Comparison of ENCODE assay signal across 25 cellular contexts in the genomic region with DNA sequence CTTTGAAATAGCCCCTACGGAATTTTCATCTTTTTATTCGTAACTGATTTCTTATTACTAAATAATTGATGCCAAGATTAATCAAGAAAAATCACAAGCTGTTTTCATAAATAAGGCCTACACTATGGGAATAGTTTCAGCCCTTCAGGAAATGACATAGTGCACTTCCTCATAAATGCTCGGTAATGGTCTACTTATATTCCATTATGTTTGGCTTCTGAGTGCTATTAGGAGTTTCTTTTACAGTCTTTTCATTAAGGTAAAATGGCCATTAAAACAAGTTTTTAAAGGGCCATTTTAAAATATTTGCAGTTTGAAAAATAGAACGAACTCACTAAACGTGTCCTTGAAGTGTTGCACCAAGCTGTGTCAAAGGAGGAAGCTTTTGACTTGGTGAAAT.
"Had no signal": no experiment of that assay in that cellular context is flagged by ENCODE, and none has a peak within 500 bp of the region (broad histone marks: within the 10 kb centered on the region; RNA-seq: fewer than 3 reads in every experiment).

No MANE protein-coding gene starts in this region.

- ATAC-seq: stimulated activated effector memory CD8-positive, alpha-beta T cell treated with anti-CD3 and anti-CD28 coated beads, Interleukin-12 subunit alpha, Interleukin-12 subunit beta, amount 100 ng/mL, for 72 hours; stimulated activated memory B cell treated with anti-CD40 and anti-IgM and Interleukin-4, amounts not matched to agents 10 μg/mL and 1 μg/mL and 100 μg/mL, for 72 hours; stimulated activated naive B cell treated with anti-CD40 and anti-IgM and Interleukin-4, amounts not matched to agents 10 μg/mL and 1 μg/mL and 100 μg/mL, for 72 hours; stimulated activated naive CD8-positive, alpha-beta T cell treated with anti-CD3 and anti-CD28 coated beads, Interleukin-15, amount 100 ng/mL, for 72 hours; stimulated activated naive CD8-positive, alpha-beta T cell treated with anti-CD3 and anti-CD28 coated beads, Interleukin-15, Interleukin-2, amounts not matched to agents 100 U/mL and 50 U/mL, for 24 hours; upper lobe of right lung had no signal

- H3K27ac ChIP-seq: stomach, suprapubic skin, testis, thoracic aorta, thyroid gland, tibial artery, tibial nerve, transverse colon, upper lobe of left lung, upper lobe of right lung, uterus, vagina had no signal

- H3K4me1 ChIP-seq: stomach, suprapubic skin, testis, tibial artery, tibial nerve, transverse colon, upper lobe of left lung, upper lobe of right lung, uterus, vagina had no signal

- H3K27me3 ChIP-seq: stomach, suprapubic skin, testis, thyroid gland, tibial artery, tibial nerve, transverse colon, upper lobe of left lung, upper lobe of right lung, uterus, vagina had no signal

- DNase-seq: stimulated activated CD4-positive, alpha-beta T cell treated with anti-CD3 and anti-CD28 coated beads, Interleukin-2, amount 100 ng/mL, for 48 hours; stimulated activated CD4-positive, alpha-beta T cell treated with anti-CD3 and anti-CD28 coated beads, Interleukin-4, amount 100 ng/mL, for 1 hour; stimulated activated CD4-positive, alpha-beta T cell treated with anti-CD3 and anti-CD28 coated beads, Interleukin-4, amount 100 ng/mL, for 24 hours; stimulated activated CD4-positive, alpha-beta T cell treated with anti-CD3 and anti-CD28 coated beads, Interleukin-4, amount 100 ng/mL, for 4 hours; stimulated activated CD8-positive, alpha-beta memory T cell treated with anti-CD3 and anti-CD28 coated beads, Interleukin-4, amount 100 ng/mL, for 48 hours; stimulated activated naive B cell treated with anti-CD40 and anti-IgM and Interleukin-4, amounts not matched to agents 10 μg/mL and 1 μg/mL and 100 μg/mL, for 72 hours; stimulated activated naive CD4-positive, alpha-beta T cell; stimulated activated naive CD4-positive, alpha-beta T cell treated with Interleukin-2 at 50 U/mL for 16 hours; stimulated activated naive CD8-positive, alpha-beta T cell treated with anti-CD3 and anti-CD28 coated beads, Interleukin-15, amount 100 ng/mL, for 72 hours; stimulated activated naive CD8-positive, alpha-beta T cell treated with anti-CD3 and anti-CD28 coated beads, Interleukin-15, Interleukin-2, amounts not matched to agents 100 U/mL and 50 U/mL, for 24 hours; stomach; substantia nigra; testis; thyroid gland; tibial artery; transverse colon; upper lobe of left lung; upper lobe of right lung; uterus had no signal

- H3K36me3 ChIP-seq: stomach, suprapubic skin, thoracic aorta, thyroid gland, tibial artery, tibial nerve, transverse colon, upper lobe of left lung, upper lobe of right lung, uterus, vagina had no signal

- H3K9me3 ChIP-seq: stomach, suprapubic skin, testis, thoracic aorta, thyroid gland, tibial artery, tibial nerve, transverse colon, upper lobe of left lung, upper lobe of right lung, uterus, vagina had no signal

- H3K4me3 ChIP-seq: stomach, suprapubic skin, testis, thoracic aorta, thyroid gland, tibial artery, tibial nerve, transverse colon, upper lobe of left lung, upper lobe of right lung, uterus, vagina had no signal
